ENCODE assay signal across 18 cellular contexts in the genomic region with DNA sequence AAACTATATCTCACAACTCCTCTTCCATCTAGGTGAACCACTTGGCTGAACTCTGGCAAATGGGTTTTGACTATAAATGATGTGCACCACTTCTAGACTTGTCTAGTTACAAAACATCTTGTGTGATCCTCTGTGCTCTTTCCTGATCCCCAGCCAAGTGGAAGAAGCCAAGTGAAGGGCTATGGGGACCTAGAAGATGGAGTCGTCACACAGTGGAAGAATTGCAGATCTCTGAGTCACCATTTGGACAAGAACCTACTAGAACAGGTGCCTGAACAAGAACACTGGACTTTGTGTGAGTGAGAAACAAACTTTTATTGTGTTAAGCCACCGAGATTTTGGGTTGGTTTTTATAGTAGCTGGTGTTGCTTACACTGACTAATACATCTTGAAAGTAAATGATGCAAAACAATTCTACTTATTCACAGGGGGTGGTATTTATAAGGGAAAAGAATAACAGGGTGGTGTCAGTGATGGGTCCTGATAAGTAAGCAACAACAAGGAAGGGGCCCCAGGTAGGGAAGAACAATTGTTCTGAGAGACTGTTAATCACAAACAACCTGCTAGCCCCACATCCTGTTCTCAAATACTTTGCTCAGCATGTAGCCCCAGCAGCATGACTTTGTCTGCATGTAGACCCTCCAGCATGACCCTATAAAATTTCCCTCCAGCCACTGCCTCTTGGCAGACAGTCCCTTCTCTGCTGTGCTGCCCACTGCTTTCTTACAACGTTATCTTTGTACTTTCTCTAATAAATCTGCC.
"Had no signal": no experiment of that assay in that cellular context is flagged by ENCODE, and none has a peak within 500 bp of the region (broad histone marks: within the 10 kb centered on the region; RNA-seq: fewer than 3 reads in every experiment).

No MANE protein-coding gene starts in this region.

- DNase-seq: activated CD4-positive, alpha-beta memory T cell treated with anti-CD3 and anti-CD28 coated beads, Interleukin-2, amount 10 ng/mL, durations not matched to agents 7 days and 5 days; activated CD4-positive, alpha-beta T cell treated with anti-CD3 and anti-CD28 coated beads for 48 hours; activated CD4-positive, CD25-positive, alpha-beta regulatory T cell; activated CD8-positive, alpha-beta memory T cell treated with anti-CD3 and anti-CD28 coated beads, Interleukin-2, amount 10 ng/mL, durations not matched to agents 7 days and 5 days; activated naive CD4-positive, alpha-beta T cell; activated naive CD8-positive, alpha-beta T cell treated with anti-CD3 and anti-CD28 coated beads for 36 hours; amniotic stem cell; dermis blood vessel endothelial cell; effector memory CD8-positive, alpha-beta T cell; foreskin keratinocyte; mesenchymal stem cell; naive thymus-derived CD8-positive, alpha-beta T cell; pancreas; stimulated activated CD4-positive, alpha-beta T cell treated with anti-CD3 and anti-CD28 coated beads, Interleukin-2, amount 100 ng/mL, for 24 hours; stimulated activated naive CD8-positive, alpha-beta T cell treated with anti-CD3 and anti-CD28 coated beads, Interleukin-15, Interleukin-2, amounts not matched to agents 100 U/mL and 50 U/mL, for 24 hours; substantia nigra; tibial artery had no signal

- H3K4me1 ChIP-seq: pancreas had no signal

- H3K36me3 ChIP-seq: cardiac muscle cell, pancreas, tibial artery had no signal

- ATAC-seq: activated CD8-positive, alpha-beta memory T cell treated with anti-CD3 and anti-CD28 coated beads, Interleukin-2, amount 10 ng/mL, durations not matched to agents 7 days and 5 days; effector memory CD8-positive, alpha-beta T cell; foreskin keratinocyte; naive thymus-derived CD8-positive, alpha-beta T cell; pancreas; stimulated activated naive CD8-positive, alpha-beta T cell treated with anti-CD3 and anti-CD28 coated beads, Interleukin-15, Interleukin-2, amounts not matched to agents 100 U/mL and 50 U/mL, for 24 hours had no signal

- H3K9me3 ChIP-seq: pancreas, tibial artery had no signal

- H3K36me3 Mint-ChIP-seq: activated CD8-positive, alpha-beta memory T cell treated with anti-CD3 and anti-CD28 coated beads, Interleukin-2, amount 10 ng/mL, durations not matched to agents 7 days and 5 days; activated naive CD8-positive, alpha-beta T cell treated with anti-CD3 and anti-CD28 coated beads for 36 hours; naive thymus-derived CD8-positive, alpha-beta T cell had no signal

- H3K27ac ChIP-seq: cardiac muscle cell, foreskin keratinocyte, pancreas, tibial artery had no signal

- H3K27ac Mint-ChIP-seq: activated CD4-positive, alpha-beta memory T cell treated with anti-CD3 and anti-CD28 coated beads, Interleukin-2, amount 10 ng/mL, durations not matched to agents 7 days and 5 days; activated CD8-positive, alpha-beta memory T cell treated with anti-CD3 and anti-CD28 coated beads, Interleukin-2, amount 10 ng/mL, durations not matched to agents 7 days and 5 days; activated naive CD8-positive, alpha-beta T cell treated with anti-CD3 and anti-CD28 coated beads for 36 hours; effector memory CD8-positive, alpha-beta T cell had no signal

- H3K4me1 Mint-ChIP-seq: activated CD8-positive, alpha-beta memory T cell treated with anti-CD3 and anti-CD28 coated beads, Interleukin-2, amount 10 ng/mL, durations not matched to agents 7 days and 5 days had no signal

- H3K27me3 ChIP-seq: cardiac muscle cell, foreskin keratinocyte, pancreas, tibial artery had no signal

- H3K4me3 ChIP-seq: cardiac muscle cell, pancreas, tibial artery had no signal

- H3K27me3 Mint-ChIP-seq: activated naive CD8-positive, alpha-beta T cell treated with anti-CD3 and anti-CD28 coated beads for 36 hours had no signal

- FAIRE-seq: pancreas had no signal

- H3K9me3 Mint-ChIP-seq: activated CD4-positive, alpha-beta memory T cell treated with anti-CD3 and anti-CD28 coated beads, Interleukin-2, amount 10 ng/mL, durations not matched to agents 7 days and 5 days; activated naive CD8-positive, alpha-beta T cell treated with anti-CD3 and anti-CD28 coated beads for 36 hours; effector memory CD8-positive, alpha-beta T cell; naive thymus-derived CD8-positive, alpha-beta T cell had no signal

- H3K4me3 Mint-ChIP-seq: activated CD4-positive, alpha-beta memory T cell treated with anti-CD3 and anti-CD28 coated beads, Interleukin-2, amount 10 ng/mL, durations not matched to agents 7 days and 5 days; activated CD8-positive, alpha-beta memory T cell treated with anti-CD3 and anti-CD28 coated beads, Interleukin-2, amount 10 ng/mL, durations not matched to agents 7 days and 5 days; activated naive CD8-positive, alpha-beta T cell treated with anti-CD3 and anti-CD28 coated beads for 36 hours; effector memory CD8-positive, alpha-beta T cell; naive thymus-derived CD8-positive, alpha-beta T cell had no signal
